ENCODE assay signal across 5 cellular contexts in the genomic region with DNA sequence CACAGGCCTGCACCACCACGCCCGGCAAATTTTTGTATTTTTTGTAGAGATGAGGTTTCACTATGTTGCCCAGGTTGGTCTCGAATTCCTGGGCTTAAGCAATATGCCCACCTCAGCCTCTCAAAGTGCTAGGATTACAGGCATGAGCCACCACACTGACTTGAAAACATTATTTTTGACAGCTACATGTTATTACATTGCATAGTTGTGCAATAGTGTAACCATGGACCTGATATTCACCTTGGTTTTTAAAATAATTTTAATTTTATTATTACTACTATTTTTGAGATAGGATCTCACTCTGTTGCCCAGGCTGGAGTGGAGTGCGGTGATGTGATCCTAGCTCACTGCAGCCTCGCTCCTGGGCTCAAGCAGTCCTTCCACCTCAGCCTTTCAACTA.
A peak's percentile ranks its signal among the peaks of the same experiment; 100 is the strongest.
TF ChIP-seq lines count a peak whose summit lies in the region.

No MANE protein-coding gene starts in this region.

TF ChIP-seq in HepG2, 621 proteins besides CTCF, POLR2A, EP300 and RAD21:
- TF ChIP-seq ZNF547 (CRISPR knock-in tag; IDR thresholded peaks at IDR 0.05) (no peak), CEBPB (IDR thresholded peaks at IDR 0.05; ENCODE audit: borderline replicate concordance, low read depth, low read length) (peak; percentile 38; the same call in 1 of the 2 replicates)

TF ChIP-seq in IMR-90, 13 proteins besides CTCF, POLR2A, EP300 and RAD21:
- TF ChIP-seq CEBPB (IDR thresholded peaks at IDR 0.05; ENCODE audit: low read depth, low read length) (peak; percentile 50), MXI1 (IDR thresholded peaks at IDR 0.05; ENCODE audit: borderline replicate concordance, low read depth, low read length) (no peak), CHD1 (IDR thresholded peaks at IDR 0.05; ENCODE audit: low read depth, low read length) (no peak)

TF ChIP-seq in GM12878, 131 proteins besides CTCF, POLR2A, EP300 and RAD21:
- TF ChIP-seq BMI1 (IDR thresholded peaks at IDR 0.05; ENCODE audit: borderline replicate concordance) (no peak), NFYA (IDR thresholded peaks at IDR 0.05; ENCODE audit: borderline replicate concordance, low read depth, low read length) (no peak), POLR2AphosphoS2 (IDR thresholded peaks at IDR 0.05; ENCODE audit: low read depth, low read length) (no peak), TCF12 (IDR thresholded peaks at IDR 0.05; ENCODE audit: low read depth, low read length) (no peak), HCFC1 (IDR thresholded peaks at IDR 0.05; ENCODE audit: low read length) (no peak)
- TF ChIP-seq, protein P1, sequence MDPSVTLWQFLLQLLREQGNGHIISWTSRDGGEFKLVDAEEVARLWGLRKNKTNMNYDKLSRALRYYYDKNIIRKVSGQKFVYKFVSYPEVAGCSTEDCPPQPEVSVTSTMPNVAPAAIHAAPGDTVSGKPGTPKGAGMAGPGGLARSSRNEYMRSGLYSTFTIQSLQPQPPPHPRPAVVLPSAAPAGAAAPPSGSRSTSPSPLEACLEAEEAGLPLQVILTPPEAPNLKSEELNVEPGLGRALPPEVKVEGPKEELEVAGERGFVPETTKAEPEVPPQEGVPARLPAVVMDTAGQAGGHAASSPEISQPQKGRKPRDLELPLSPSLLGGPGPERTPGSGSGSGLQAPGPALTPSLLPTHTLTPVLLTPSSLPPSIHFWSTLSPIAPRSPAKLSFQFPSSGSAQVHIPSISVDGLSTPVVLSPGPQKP (IDR thresholded peaks at IDR 0.05; ENCODE audit: low read depth, low read length), result no peak

TF ChIP-seq in K562, 482 proteins besides CTCF, POLR2A, EP300 and RAD21:
- TF ChIP-seq CHCHD3 (CRISPR knock-in tag; IDR thresholded peaks at IDR 0.05) (no peak), CEBPB (tag; IDR thresholded peaks at IDR 0.05) (peak; percentile 66), BMI1 (IDR thresholded peaks at IDR 0.05; ENCODE audit: low read length) (no peak), ZNF445 (CRISPR knock-in tag; IDR thresholded peaks at IDR 0.05; ENCODE audit: low read depth) (no peak), MAFF (IDR thresholded peaks at IDR 0.05; ENCODE audit: low read length) (no peak), SMARCC2 (IDR thresholded peaks at IDR 0.05; ENCODE audit: low read depth) (no peak), POLR3G (IDR thresholded peaks at IDR 0.05; ENCODE audit: extremely low read depth, insufficient read length, insufficient replicate concordance) (no peak), CEBPG (CRISPR knock-in tag; IDR thresholded peaks at IDR 0.05) (no peak), CEBPG (tag; conservative IDR thresholded peaks at IDR 0.05 in 1 of 2, IDR thresholded peaks at IDR 0.05 in 1 of 2) (peak; percentile 31 to 57; a peak in 1 of 4 replicates), KHSRP (IDR thresholded peaks at IDR 0.05) (no peak), RAD51 (IDR thresholded peaks at IDR 0.05; ENCODE audit: borderline replicate concordance, low read depth) (no peak), NCOA4 (IDR thresholded peaks at IDR 0.05; ENCODE audit: partially characterized antibody) (no peak)
- TF ChIP-seq, protein P2, sequence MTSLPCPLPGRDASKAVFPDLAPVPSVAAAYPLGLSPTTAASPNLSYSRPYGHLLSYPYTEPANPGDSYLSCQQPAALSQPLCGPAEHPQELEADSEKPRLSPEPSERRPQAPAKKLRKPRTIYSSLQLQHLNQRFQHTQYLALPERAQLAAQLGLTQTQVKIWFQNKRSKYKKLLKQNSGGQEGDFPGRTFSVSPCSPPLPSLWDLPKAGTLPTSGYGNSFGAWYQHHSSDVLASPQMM (CRISPR knock-in tag; IDR thresholded peaks at IDR 0.05), result no peak
- TF ChIP-seq, protein P1 (CRISPR knock-in tag; IDR thresholded peaks at IDR 0.05), result no peak
- TF ChIP-seq, protein P3, sequence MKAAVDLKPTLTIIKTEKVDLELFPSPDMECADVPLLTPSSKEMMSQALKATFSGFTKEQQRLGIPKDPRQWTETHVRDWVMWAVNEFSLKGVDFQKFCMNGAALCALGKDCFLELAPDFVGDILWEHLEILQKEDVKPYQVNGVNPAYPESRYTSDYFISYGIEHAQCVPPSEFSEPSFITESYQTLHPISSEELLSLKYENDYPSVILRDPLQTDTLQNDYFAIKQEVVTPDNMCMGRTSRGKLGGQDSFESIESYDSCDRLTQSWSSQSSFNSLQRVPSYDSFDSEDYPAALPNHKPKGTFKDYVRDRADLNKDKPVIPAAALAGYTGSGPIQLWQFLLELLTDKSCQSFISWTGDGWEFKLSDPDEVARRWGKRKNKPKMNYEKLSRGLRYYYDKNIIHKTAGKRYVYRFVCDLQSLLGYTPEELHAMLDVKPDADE (conservative IDR thresholded peaks at IDR 0.05; ENCODE audit: control insufficient read depth, low read depth, low read length), result no peak

TF ChIP-seq in WTC11, 78 proteins besides CTCF, POLR2A, EP300 and RAD21:
- TF ChIP-seq, protein P4, sequence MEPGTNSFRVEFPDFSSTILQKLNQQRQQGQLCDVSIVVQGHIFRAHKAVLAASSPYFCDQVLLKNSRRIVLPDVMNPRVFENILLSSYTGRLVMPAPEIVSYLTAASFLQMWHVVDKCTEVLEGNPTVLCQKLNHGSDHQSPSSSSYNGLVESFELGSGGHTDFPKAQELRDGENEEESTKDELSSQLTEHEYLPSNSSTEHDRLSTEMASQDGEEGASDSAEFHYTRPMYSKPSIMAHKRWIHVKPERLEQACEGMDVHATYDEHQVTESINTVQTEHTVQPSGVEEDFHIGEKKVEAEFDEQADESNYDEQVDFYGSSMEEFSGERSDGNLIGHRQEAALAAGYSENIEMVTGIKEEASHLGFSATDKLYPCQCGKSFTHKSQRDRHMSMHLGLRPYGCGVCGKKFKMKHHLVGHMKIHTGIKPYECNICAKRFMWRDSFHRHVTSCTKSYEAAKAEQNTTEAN (CRISPR knock-in tag; IDR thresholded peaks at IDR 0.05), result no peak
- no peak for TF ChIP-seq ATF1 (CRISPR knock-in tag; IDR thresholded peaks at IDR 0.05)
- no peak for TF ChIP-seq ZNF396 (CRISPR knock-in tag; IDR thresholded peaks at IDR 0.05; ENCODE audit: borderline replicate concordance)
- no peak for TF ChIP-seq ZNF416 (CRISPR knock-in tag; IDR thresholded peaks at IDR 0.05)
- TF ChIP-seq, protein P5, sequence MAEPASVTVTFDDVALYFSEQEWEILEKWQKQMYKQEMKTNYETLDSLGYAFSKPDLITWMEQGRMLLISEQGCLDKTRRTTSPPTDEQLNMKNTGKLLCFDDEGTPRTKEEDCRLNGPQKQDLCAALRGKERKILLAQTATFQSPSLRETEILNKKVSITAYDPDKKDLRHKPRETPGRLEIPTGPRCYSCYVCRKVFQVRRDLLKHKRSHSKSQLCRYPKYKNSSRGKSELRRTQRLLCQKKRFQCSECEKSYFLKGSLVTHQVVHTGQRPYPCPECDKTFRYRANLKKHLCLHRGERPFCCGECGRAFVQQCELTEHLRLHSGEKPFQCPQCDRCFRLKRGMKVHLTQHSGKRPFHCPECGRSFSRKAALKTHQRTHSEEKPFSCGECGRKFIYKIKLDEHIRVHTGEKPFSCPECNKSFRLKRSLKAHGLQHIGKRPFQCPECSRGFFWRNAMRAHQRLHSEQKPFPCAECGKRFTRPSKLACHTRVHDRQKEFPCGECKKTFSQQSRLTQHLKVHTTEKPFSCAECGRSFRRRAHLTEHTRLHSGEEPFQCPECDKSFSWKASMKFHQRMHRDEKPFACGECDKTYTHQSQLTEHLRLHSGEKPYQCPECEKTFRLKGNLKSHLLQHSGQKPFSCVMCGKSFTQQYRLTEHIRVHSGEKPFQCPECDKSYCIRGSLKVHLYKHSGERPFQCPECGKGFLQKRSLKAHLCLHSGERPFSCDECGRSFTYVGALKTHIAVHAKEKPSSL (CRISPR knock-in tag; conservative IDR thresholded peaks at IDR 0.05), result no peak
- TF ChIP-seq GRHL2 (CRISPR knock-in tag; IDR thresholded peaks at IDR 0.05; ENCODE audit: insufficient replicate concordance, severe bottlenecking), result no peak
- TF ChIP-seq, protein P6, sequence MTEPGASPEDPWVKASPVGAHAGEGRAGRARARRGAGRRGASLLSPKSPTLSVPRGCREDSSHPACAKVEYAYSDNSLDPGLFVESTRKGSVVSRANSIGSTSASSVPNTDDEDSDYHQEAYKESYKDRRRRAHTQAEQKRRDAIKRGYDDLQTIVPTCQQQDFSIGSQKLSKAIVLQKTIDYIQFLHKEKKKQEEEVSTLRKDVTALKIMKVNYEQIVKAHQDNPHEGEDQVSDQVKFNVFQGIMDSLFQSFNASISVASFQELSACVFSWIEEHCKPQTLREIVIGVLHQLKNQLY (CRISPR knock-in tag; IDR thresholded peaks at IDR 0.05), result no peak
- no peak for TF ChIP-seq ZNF121 (CRISPR knock-in tag; IDR thresholded peaks at IDR 0.05)
- TF ChIP-seq ZNF138 (CRISPR knock-in tag; conservative IDR thresholded peaks at IDR 0.05), result no peak
- TF ChIP-seq TEAD1 (CRISPR knock-in tag; IDR thresholded peaks at IDR 0.05), result no peak
- TF ChIP-seq, protein P7, sequence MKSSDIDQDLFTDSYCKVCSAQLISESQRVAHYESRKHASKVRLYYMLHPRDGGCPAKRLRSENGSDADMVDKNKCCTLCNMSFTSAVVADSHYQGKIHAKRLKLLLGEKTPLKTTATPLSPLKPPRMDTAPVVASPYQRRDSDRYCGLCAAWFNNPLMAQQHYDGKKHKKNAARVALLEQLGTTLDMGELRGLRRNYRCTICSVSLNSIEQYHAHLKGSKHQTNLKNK (CRISPR knock-in tag; IDR thresholded peaks at IDR 0.05), result no peak
